ENCODE assay signal across 20 cellular contexts in the genomic region with DNA sequence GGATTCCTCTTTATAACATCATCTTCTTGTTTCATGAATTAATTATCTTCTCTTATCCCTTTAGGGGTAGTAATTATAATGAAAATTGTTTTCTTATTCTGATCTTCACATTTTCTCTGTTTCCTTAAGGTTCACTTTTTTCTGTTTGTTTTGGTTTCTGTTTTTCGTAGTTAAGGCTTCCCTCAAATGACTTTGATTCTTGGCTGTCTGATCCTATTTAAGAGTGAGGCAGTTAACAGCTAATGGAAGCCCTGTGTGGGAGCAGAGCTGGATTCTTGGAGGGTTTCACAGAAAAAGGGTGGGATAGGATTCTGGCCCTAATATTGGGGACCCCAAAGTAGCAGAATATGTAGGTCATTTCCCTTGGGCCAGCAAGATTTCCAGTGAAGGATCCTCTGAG. TPM values are rescaled to one million over a fixed set of nuclear protein-coding genes. Genes with fewer than 3 reads are reported as not detected.
DNase-seq lines count a peak whose midpoint lies in the region; ATAC-seq and TF ChIP-seq lines count a peak whose summit lies in the region.
"Had no signal": no experiment of that assay in that cellular context is flagged by ENCODE, and none has a peak within 500 bp of the region (broad histone marks: within the 10 kb centered on the region; RNA-seq: fewer than 3 reads in every experiment).

No MANE protein-coding gene starts in this region.

- no peak overlapping the region for H2BK5ac ChIP-seq in mesendoderm (ENCODE audit: low read length)

- H3K9me2 ChIP-seq in OCI-LY7 (ENCODE audit: insufficient read depth, low read length), result no peaks in the 10 kb centered on the region

- peaks cover under 1% of the 10 kb centered on the region for H3K79me1 ChIP-seq in mesendoderm (ENCODE audit: low read length)

- no peaks in the 10 kb centered on the region for H3K9me3 Mint-ChIP-seq in activated naive CD8-positive, alpha-beta T cell treated with anti-CD3 and anti-CD28 coated beads, Interleukin-2, amount 50 U/mL, for 24 hours
- H3K9me3 Mint-ChIP-seq: activated naive CD8-positive, alpha-beta T cell treated with anti-CD3 and anti-CD28 coated beads, Interleukin-2, amount 10 ng/mL, durations not matched to agents 7 days and 5 days; activated T-helper 17 cell treated with anti-CD3 and anti-CD28 coated beads, Interleukin-2, amount 50 U/mL, for 72 hours; CD8-positive, alpha-beta T cell had no signal

- no peak overlapping the region for H3K4me3 Mint-ChIP-seq in activated naive CD8-positive, alpha-beta T cell treated with anti-CD3 and anti-CD28 coated beads, Interleukin-2, amount 50 U/mL, for 24 hours
- H3K4me3 Mint-ChIP-seq: activated naive CD8-positive, alpha-beta T cell treated with anti-CD3 and anti-CD28 coated beads, Interleukin-2, amount 10 ng/mL, durations not matched to agents 7 days and 5 days; activated T-helper 17 cell treated with anti-CD3 and anti-CD28 coated beads, Interleukin-2, amount 50 U/mL, for 72 hours; CD8-positive, alpha-beta T cell had no signal

- H3K23ac ChIP-seq in mesendoderm (ENCODE audit: low read length), result no peak overlapping the region

- TF ChIP-seq CTCF in OCI-LY7 (conservative IDR thresholded peaks at IDR 0.05; ENCODE audit: low read length) (no peak), foreskin keratinocyte (conservative IDR thresholded peaks at IDR 0.05) (no peak)

- no peak overlapping the region for H2BK120ac ChIP-seq in mesendoderm (ENCODE audit: low read depth, low read length)

- no peak overlapping the region for H2AK5ac ChIP-seq in mesendoderm (ENCODE audit: low read length)

- DNase-seq in OCI-LY7 (ENCODE audit: low spot score) (no peak), foreskin keratinocyte (no peak), mesendoderm (no peak)
- no peak for DNase-seq in activated naive CD8-positive, alpha-beta T cell treated with anti-CD3 and anti-CD28 coated beads, Interleukin-2, amount 50 U/mL, for 24 hours
- no peak for DNase-seq in activated T-cell treated with anti-CD3 and anti-CD28 coated beads, Interleukin-2, amount 50 U/mL, for 48 hours
- DNase-seq: activated naive CD8-positive, alpha-beta T cell treated with anti-CD3 and anti-CD28 coated beads, Interleukin-2, amount 10 ng/mL, durations not matched to agents 7 days and 5 days; CD8-positive, alpha-beta T cell; cortex of kidney; KBM-7; NCI-H1092 treated with DMSO at 0.1 percent for 48 hours; ovary; SHP77; stimulated activated CD4-positive, alpha-beta T cell treated with anti-CD3 and anti-CD28 coated beads, Interleukin-4, amount 100 ng/mL, for 4 hours; testis had no signal

- no CpG with 5 or more reads among the region's 1 CpG for WGBS in mesendoderm (ENCODE audit: extremely low coverage, insufficient coverage, low lambda C conversion rate)

- no peak overlapping the region for H3K56ac ChIP-seq in mesendoderm (ENCODE audit: low read length)

- H4K8ac ChIP-seq in mesendoderm (ENCODE audit: low read depth, low read length), result no peak overlapping the region

- H3K4me1 Mint-ChIP-seq in activated naive CD8-positive, alpha-beta T cell treated with anti-CD3 and anti-CD28 coated beads, Interleukin-2, amount 50 U/mL, for 24 hours, result peaks cover 5% of the 10 kb centered on the region
- H3K4me1 Mint-ChIP-seq: activated T-helper 17 cell treated with anti-CD3 and anti-CD28 coated beads, Interleukin-2, amount 50 U/mL, for 72 hours had no signal

- H3K27me3 Mint-ChIP-seq in activated naive CD8-positive, alpha-beta T cell treated with anti-CD3 and anti-CD28 coated beads, Interleukin-2, amount 50 U/mL, for 24 hours, result peaks cover 18% of the 10 kb centered on the region

- no peaks in the 10 kb centered on the region for H3K36me3 ChIP-seq in ACC112 (ENCODE audit: insufficient read depth, low read length)
- H3K36me3 ChIP-seq in OCI-LY7 (ENCODE audit: insufficient read depth, low read length), result no peaks in the 10 kb centered on the region
- H3K36me3 ChIP-seq in skeletal muscle tissue (ENCODE audit: control insufficient read depth in 3 of 3, insufficient read depth in 3 of 3, low read length in 3 of 3), result no peaks in the 10 kb centered on the region
- no peaks in the 10 kb centered on the region for H3K36me3 ChIP-seq in mesendoderm (ENCODE audit: control insufficient read depth, insufficient read depth, low read length)
- H3K36me3 ChIP-seq: left lung, ovary had no signal

- H3K4ac ChIP-seq in mesendoderm (ENCODE audit: low read depth, low read length), result no peak overlapping the region

- intact Hi-C loops in OCI-LY7 (cut with micrococcal nuclease; ENCODE audit: unreplicated experiment), result no loop called here

- H3K9me3 ChIP-seq in OCI-LY7 (ENCODE audit: low read length) (no peaks in the 10 kb centered on the region), skeletal muscle tissue (ENCODE audit: control insufficient read depth in 3 of 3, low read length in 3 of 3) (no peaks in the 10 kb centered on the region)
- H3K9me3 ChIP-seq: left lung, ovary, testis had no signal

- H4K20me1 ChIP-seq in OCI-LY7 (ENCODE audit: insufficient read depth, low read length), result no peaks in the 10 kb centered on the region

- H3K9ac ChIP-seq in skeletal muscle tissue (ENCODE audit: low read depth in 1 of 3, low read length in 3 of 3) (no peak overlapping the region), mesendoderm (ENCODE audit: low read length) (no peak overlapping the region)

- no peaks in the 10 kb centered on the region for H3K36me3 Mint-ChIP-seq in activated naive CD8-positive, alpha-beta T cell treated with anti-CD3 and anti-CD28 coated beads, Interleukin-2, amount 50 U/mL, for 24 hours (ENCODE audit: low read depth)
- H3K36me3 Mint-ChIP-seq: activated naive CD8-positive, alpha-beta T cell treated with anti-CD3 and anti-CD28 coated beads, Interleukin-2, amount 10 ng/mL, durations not matched to agents 7 days and 5 days; CD8-positive, alpha-beta T cell had no signal

- H3K79me2 ChIP-seq in ACC112 (ENCODE audit: control insufficient read depth, insufficient read depth, low read length, unreplicated experiment), result no peaks in the 10 kb centered on the region
- no peaks in the 10 kb centered on the region for H3K79me2 ChIP-seq in OCI-LY7 (ENCODE audit: insufficient read depth, low read depth, low read length)
- H3K79me2 ChIP-seq in mesendoderm (ENCODE audit: control insufficient read depth, insufficient read depth, low read length), result peaks cover 2% of the 10 kb centered on the region

- H3K27me3 ChIP-seq in ACC112 (ENCODE audit: insufficient read depth, low read length) (no peaks in the 10 kb centered on the region), foreskin keratinocyte (no peaks in the 10 kb centered on the region), skeletal muscle tissue (ENCODE audit: control insufficient read depth in 3 of 3, insufficient read depth in 3 of 3, low read length in 3 of 3) (no peaks in the 10 kb centered on the region), mesendoderm (ENCODE audit: insufficient read depth, low read length, poor library complexity) (no peaks in the 10 kb centered on the region)
- H3K27me3 ChIP-seq: left lung, ovary, testis had no signal

- H3K4me1 ChIP-seq in ACC112 (ENCODE audit: control insufficient read depth, insufficient read depth, low read length, unreplicated experiment), result peaks cover 10% of the 10 kb centered on the region
- H3K4me1 ChIP-seq in OCI-LY7 (ENCODE audit: insufficient read depth, low read length, poor library complexity, severe bottlenecking), result peaks cover 11% of the 10 kb centered on the region
- H3K4me1 ChIP-seq in foreskin keratinocyte, result peaks cover 26% of the 10 kb centered on the region
- peaks cover 7 to 12% (median 10%) of the 10 kb centered on the region in 3 donors for H3K4me1 ChIP-seq in skeletal muscle tissue (ENCODE audit: control insufficient read depth in 3 of 3, insufficient read depth in 3 of 3, low read length in 3 of 3)
- peaks cover 15% of the 10 kb centered on the region for H3K4me1 ChIP-seq in mesendoderm (ENCODE audit: control insufficient read depth, low read depth, low read length)
- H3K4me1 ChIP-seq: testis had no signal

- ATAC-seq in foreskin keratinocyte, result no peak
- no peak for ATAC-seq in activated naive CD8-positive, alpha-beta T cell treated with anti-CD3 and anti-CD28 coated beads, Interleukin-2, amount 50 U/mL, for 24 hours
- ATAC-seq in GM21390 (IDR thresholded peaks at IDR 0.05; ENCODE audit: unreplicated experiment), result no peak
- ATAC-seq: activated T-helper 17 cell treated with anti-CD3 and anti-CD28 coated beads, Interleukin-2, amount 50 U/mL, for 72 hours; CD8-positive, alpha-beta T cell had no signal

- CTCF ChIA-PET in OCI-LY7 (lab: Charles Lee; ENCODE audit: unreplicated experiment), result interaction anchor here (0.6 kb wide), 1 partner anchor 39 kb away, joined by 3 read pairs; no protein-coding TSS in a partner anchor

- no peak overlapping the region for H3K27ac ChIP-seq in ACC112 (ENCODE audit: low read depth, low read length)
- no peak overlapping the region for H3K27ac ChIP-seq in OCI-LY7 (ENCODE audit: low read depth, low read length, poor library complexity, severe bottlenecking)
- peak overlapping the region; percentile 58 for H3K27ac ChIP-seq in foreskin keratinocyte
- peak overlapping the region; percentile 56 for H3K27ac ChIP-seq in skeletal muscle tissue (ENCODE audit: low read depth, low read length)
- no peak overlapping the region for H3K27ac ChIP-seq in mesendoderm (ENCODE audit: low read depth, low read length)
- H3K27ac ChIP-seq: ovary, testis had no signal

- POLR2A ChIA-PET in OCI-LY7 (lab: Charles Lee), result interaction anchor here (0.5 kb wide), 1 partner anchor 88 kb away, joined by 3 read pairs; no protein-coding TSS in a partner anchor

- peak overlapping the region; percentile 64 for H2AFZ ChIP-seq in ACC112 (ENCODE audit: low read length, unreplicated experiment)
- H2AFZ ChIP-seq in OCI-LY7 (ENCODE audit: low read length), result peak overlapping the region; percentile 74; the same call in 1 of the 2 replicates

- H2BK15ac ChIP-seq in mesendoderm (replicated peaks; ENCODE audit: low read depth), result no peak overlapping the region

- no peak overlapping the region for H3K27ac Mint-ChIP-seq in activated naive CD8-positive, alpha-beta T cell treated with anti-CD3 and anti-CD28 coated beads, Interleukin-2, amount 50 U/mL, for 24 hours
- H3K27ac Mint-ChIP-seq: activated naive CD8-positive, alpha-beta T cell treated with anti-CD3 and anti-CD28 coated beads, Interleukin-2, amount 10 ng/mL, durations not matched to agents 7 days and 5 days; activated T-helper 17 cell treated with anti-CD3 and anti-CD28 coated beads, Interleukin-2, amount 50 U/mL, for 72 hours; CD8-positive, alpha-beta T cell had no signal

- H3K18ac ChIP-seq in mesendoderm (ENCODE audit: low read length), result no peak overlapping the region

- no TSS peak for BruUV-seq in OCI-LY7 (replicated peaks; lab: Mats Ljungman, UMichigan)

- H3K4me3 ChIP-seq in ACC112 (ENCODE audit: low read depth, low read length) (no peak overlapping the region), OCI-LY7 (ENCODE audit: low read depth, low read length, poor library complexity, severe bottlenecking) (no peak overlapping the region), skeletal muscle tissue (ENCODE audit: low read length in 3 of 3) (no peak overlapping the region), mesendoderm (ENCODE audit: low read length) (no peak overlapping the region)
- H3K4me3 ChIP-seq: left lung, ovary, testis had no signal

- H4K5ac ChIP-seq in mesendoderm (ENCODE audit: low read length), result no peak overlapping the region

- H3K4me2 ChIP-seq in OCI-LY7 (ENCODE audit: low read length) (peak overlapping the region; percentile 8; the same call in 1 of the 2 replicates), mesendoderm (ENCODE audit: low read length) (no peak overlapping the region)

RNA-seq across cellular contexts. Expression of a gene that starts 6.8 kb away (rescaled TPM):
- total RNA-seq in OCI-LY7 (2014; rRNA removed; shearing (Covaris generic)), result not detected in 2 replicates
- total RNA-seq in OCI-LY7 (2022) (not detected in 2 replicates), foreskin keratinocyte (79.5 and 86.7 TPM in 2 replicates), skeletal muscle tissue (56.9 TPM)
- polyA plus RNA-seq in foreskin keratinocyte, result 22.1 and 29.6 TPM in 2 replicates
- 110 TPM for polyA plus RNA-seq in mesendoderm (2013, experiment 1 of 2)
- 105 TPM for polyA plus RNA-seq in mesendoderm (2013, experiment 2 of 2)
- total RNA-seq: activated naive CD8-positive, alpha-beta T cell treated with anti-CD3 and anti-CD28 coated beads, Interleukin-2, amount 10 ng/mL, durations not matched to agents 7 days and 5 days; activated T-helper 17 cell treated with anti-CD3 and anti-CD28 coated beads, Interleukin-2, amount 50 U/mL, for 72 hours; CD8-positive, alpha-beta T cell; T-helper 1 cell treated with Interleukin-12 subunit alpha and Interleukin-12 subunit beta and Interleukin-4 antibody, amounts not matched to agents 30 ng/mL and 1 ng/mL, for 36 hours had no signal

Comparison
In these comparisons a context has a peak if more than half of its experiments do, and no peak if none do; other contexts are left out.
1. H3K27ac ChIP-seq: peak in foreskin keratinocyte (single experiment) and skeletal muscle tissue (single experiment); none in ACC112 (single experiment), OCI-LY7 (single experiment) and mesendoderm (single experiment).
2. RNA of a gene that starts 6.8 kb away (total RNA-seq): 79.5 to 86.7 TPM in foreskin keratinocyte and 56.9 TPM in skeletal muscle tissue (single experiment); not detected in OCI-LY7; every median in the first group is over 10 times any median in the second.